ENCODE assay signal across 21 cellular contexts in genomic region chr3:12905316-12906071, GRCh38.
DNase-seq lines count a peak whose midpoint lies in the region; ATAC-seq and TF ChIP-seq lines count a peak whose summit lies in the region.
"Had no signal": no experiment of that assay in that cellular context is flagged by ENCODE, and none has a peak within 500 bp of the region (broad histone marks: within the 10 kb centered on the region; RNA-seq: fewer than 3 reads in every experiment).

No MANE protein-coding gene starts in this region.

- peak overlapping the region in 5 of 6 donors; percentile 10 to 87 (median 20) for H3K27ac Mint-ChIP-seq in immature natural killer cell
- H3K27ac Mint-ChIP-seq: activated CD4-positive, alpha-beta memory T cell treated with anti-CD3 and anti-CD28 coated beads, Interleukin-2, amount 10 ng/mL, durations not matched to agents 7 days and 5 days; activated naive CD8-positive, alpha-beta T cell treated with anti-CD3 and anti-CD28 coated beads, Interleukin-2, amount 50 U/mL, for 24 hours had no signal

- peaks cover 16% of the 10 kb centered on the region for H3K4me1 ChIP-seq in parathyroid adenoma

- no peak for DNase-seq in immature natural killer cell
- no peak for DNase-seq in NCI-H2227 treated with DMSO at 0.1 percent for 48 hours (lab: John Stamatoyannopoulos, UW)
- no peak for DNase-seq in midbrain (lab: John Stamatoyannopoulos, UW)
- DNase-seq: activated CD4-positive, alpha-beta memory T cell treated with anti-CD3 and anti-CD28 coated beads, Interleukin-2, amount 10 ng/mL, durations not matched to agents 7 days and 5 days; activated CD4-positive, CD25-positive, alpha-beta regulatory T cell; activated effector memory CD4-positive, alpha-beta T cell treated with Interleukin-2 at 50 U/mL for 16 hours; activated naive CD8-positive, alpha-beta T cell treated with anti-CD3 and anti-CD28 coated beads, Interleukin-2, amount 50 U/mL, for 24 hours; CD8-positive, alpha-beta memory T cell; DMS153; GDM1; head of caudate nucleus; Karpas-422; NCI-H1930; NCI-H226; NCI-H774 had no signal

- peak overlapping the region in 3 of 5 donors; percentile 18 to 61 (median 27) for H3K4me3 Mint-ChIP-seq in immature natural killer cell
- H3K4me3 Mint-ChIP-seq: activated CD4-positive, alpha-beta memory T cell treated with anti-CD3 and anti-CD28 coated beads, Interleukin-2, amount 10 ng/mL, durations not matched to agents 7 days and 5 days; activated naive CD8-positive, alpha-beta T cell treated with anti-CD3 and anti-CD28 coated beads, Interleukin-2, amount 50 U/mL, for 24 hours; brain; CD8-positive, alpha-beta memory T cell had no signal

- H3K79me2 ChIP-seq in parathyroid adenoma = peaks cover 7% of the 10 kb centered on the region

- no peak for TF ChIP-seq CTCF in parathyroid adenoma (IDR thresholded peaks at IDR 0.05)

- H3K27ac ChIP-seq in cingulate gyrus (ENCODE audit: low read depth, low read length) (peak overlapping the region; percentile 29), parathyroid adenoma (peak overlapping the region; percentile 72)

- peaks cover 33 to 50% of the 10 kb centered on the region in 2 donors for H3K4me1 Mint-ChIP-seq in immature natural killer cell
- H3K4me1 Mint-ChIP-seq: activated CD4-positive, alpha-beta memory T cell treated with anti-CD3 and anti-CD28 coated beads, Interleukin-2, amount 10 ng/mL, durations not matched to agents 7 days and 5 days; activated naive CD8-positive, alpha-beta T cell treated with anti-CD3 and anti-CD28 coated beads, Interleukin-2, amount 50 U/mL, for 24 hours; brain had no signal

- no peaks in the 10 kb centered on the region for H3K9me3 Mint-ChIP-seq in immature natural killer cell
- H3K9me3 Mint-ChIP-seq: activated CD4-positive, alpha-beta memory T cell treated with anti-CD3 and anti-CD28 coated beads, Interleukin-2, amount 10 ng/mL, durations not matched to agents 7 days and 5 days; activated naive CD8-positive, alpha-beta T cell treated with anti-CD3 and anti-CD28 coated beads, Interleukin-2, amount 50 U/mL, for 24 hours; brain; CD8-positive, alpha-beta memory T cell had no signal

- no peak overlapping the region for H3K4me2 ChIP-seq in parathyroid adenoma (ENCODE audit: low read length)

- peak overlapping the region; percentile 35 for H2AFZ ChIP-seq in parathyroid adenoma

- H3K4me3 ChIP-seq in parathyroid adenoma (ENCODE audit: low read depth, low read length) = no peak overlapping the region
- H3K4me3 ChIP-seq: coronary artery had no signal

- no peak overlapping the region for H3K9ac ChIP-seq in parathyroid adenoma

- ATAC-seq in HG03457 (IDR thresholded peaks at IDR 0.05; ENCODE audit: unreplicated experiment) = no peak
- no peak for ATAC-seq in GM19351 (IDR thresholded peaks at IDR 0.05; ENCODE audit: unreplicated experiment)
- ATAC-seq: activated naive CD8-positive, alpha-beta T cell treated with anti-CD3 and anti-CD28 coated beads, Interleukin-2, amount 50 U/mL, for 24 hours had no signal

- H3K27me3 ChIP-seq in parathyroid adenoma (ENCODE audit: control insufficient read depth, insufficient read depth, low read length) = no peaks in the 10 kb centered on the region

- H3K36me3 ChIP-seq in parathyroid adenoma (ENCODE audit: control insufficient read depth, insufficient read depth, low read length) = no peaks in the 10 kb centered on the region

- peaks cover 5 to 19% (median 10%) of the 10 kb centered on the region in 3 donors for H3K27me3 Mint-ChIP-seq in immature natural killer cell (ENCODE audit: low read depth in 3 of 3)
- H3K27me3 Mint-ChIP-seq: activated CD4-positive, alpha-beta memory T cell treated with anti-CD3 and anti-CD28 coated beads, Interleukin-2, amount 10 ng/mL, durations not matched to agents 7 days and 5 days; activated naive CD8-positive, alpha-beta T cell treated with anti-CD3 and anti-CD28 coated beads, Interleukin-2, amount 50 U/mL, for 24 hours; brain; CD8-positive, alpha-beta memory T cell had no signal

- H3K9me3 ChIP-seq in parathyroid adenoma (ENCODE audit: control insufficient read depth, low read length) = no peaks in the 10 kb centered on the region

- H3K36me3 Mint-ChIP-seq in immature natural killer cell = peaks cover 9 to 22% (median 9%) of the 10 kb centered on the region in 3 donors
